8 cellular contexts compared by ENCODE assay signal in the genomic region with DNA sequence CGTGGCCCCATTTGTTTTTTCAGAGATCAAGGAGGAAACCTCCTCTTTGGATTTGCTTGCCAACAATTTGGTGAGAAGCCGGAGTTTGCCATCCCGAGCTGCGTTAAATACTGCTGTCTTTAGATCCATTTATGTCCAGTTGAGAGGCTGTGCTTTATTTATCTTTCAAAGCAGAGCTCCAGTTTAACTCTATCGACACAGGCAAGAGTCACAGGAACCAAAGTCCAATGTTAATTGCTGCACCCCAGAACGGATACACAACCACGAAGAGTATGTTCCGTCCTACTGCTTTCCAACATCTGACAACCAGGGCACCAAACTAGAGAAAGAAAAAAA. TPM values are rescaled to one million over a fixed set of nuclear protein-coding genes. Genes with fewer than 3 reads are reported as not detected.
DNase-seq lines count a peak whose midpoint lies in the region; ATAC-seq and TF ChIP-seq lines count a peak whose summit lies in the region.

No MANE protein-coding gene starts in this region.

- H3K4me3 ChIP-seq in BLaER1 (peak overlapping the region; percentile 97), Loucy (ENCODE audit: low read length, poor library complexity, severe bottlenecking) (peak overlapping the region; percentile 85), coronary artery (peak overlapping the region; percentile 87)

- H3K79me2 ChIP-seq in Loucy (ENCODE audit: insufficient read depth, low read length): peaks cover 57% of the 10 kb centered on the region

- no peaks in the 10 kb centered on the region for H3K27me3 ChIP-seq in BLaER1
- H3K27me3 ChIP-seq in Loucy (ENCODE audit: insufficient read depth, low read length, poor library complexity, severe bottlenecking): no peaks in the 10 kb centered on the region

- peaks cover 0 to 14% (median 8%) of the 10 kb centered on the region in 7 donors for H3K9me3 Mint-ChIP-seq in naive B cell

- H3K4me2 ChIP-seq in BLaER1 (peak overlapping the region; percentile 96), Loucy (ENCODE audit: low read depth, low read length, poor library complexity, severe bottlenecking) (peak overlapping the region; percentile 84)

- no peak for TF ChIP-seq CTCF in Loucy (conservative IDR thresholded peaks at IDR 0.05; ENCODE audit: low read length)
- TF ChIP-seq CTCF in coronary artery (IDR thresholded peaks at IDR 0.05): no peak

- DNase-seq in coronary artery (ENCODE audit: low spot score) (no peak), naive B cell (no peak), COLO668 (lab: John Stamatoyannopoulos, UW; ENCODE audit: unreplicated experiment) (no peak), GF-D8 (lab: John Stamatoyannopoulos, UW) (no peak)
- DNase-seq in stimulated activated CD4-positive, alpha-beta T cell treated with anti-CD3 and anti-CD28 coated beads, Interleukin-2, amount 100 ng/mL, for 24 hours: no peak

- H3K36me3 Mint-ChIP-seq in naive B cell: peaks cover 5 to 18% of the 10 kb centered on the region in 2 donors

- peak overlapping the region; percentile 97 for H3K9ac ChIP-seq in BLaER1
- peak overlapping the region; percentile 89 for H3K9ac ChIP-seq in Loucy (ENCODE audit: low read depth, low read length, poor library complexity, severe bottlenecking)

- no peak overlapping the region for H2AFZ ChIP-seq in Loucy (ENCODE audit: low read length)

- no peaks in the 10 kb centered on the region for H3K27me3 Mint-ChIP-seq in naive B cell

- no peaks in the 10 kb centered on the region for H3K9me2 ChIP-seq in Loucy (replicated peaks; ENCODE audit: low read depth, low read length)

- H3K9me3 ChIP-seq in BLaER1 (peaks cover 38% of the 10 kb centered on the region), Loucy (ENCODE audit: insufficient read depth, low read depth, low read length) (peaks cover 4% of the 10 kb centered on the region; the same call in 1 of the 2 replicates)

- ATAC-seq in naive B cell (ENCODE audit: low read depth in 2 of 2) (no peak), GM21825 (IDR thresholded peaks at IDR 0.05; ENCODE audit: unreplicated experiment) (no peak)

- H4K20me1 ChIP-seq in BLaER1 (peaks cover 53% of the 10 kb centered on the region), Loucy (ENCODE audit: insufficient read depth, low read length, poor library complexity, severe bottlenecking) (peaks cover 54% of the 10 kb centered on the region)

- no peaks in the 10 kb centered on the region for H3F3A ChIP-seq in Loucy (ENCODE audit: low read depth)

- H3K36me3 ChIP-seq in BLaER1 (peaks cover 28% of the 10 kb centered on the region), Loucy (ENCODE audit: insufficient read depth, low read length) (no peaks in the 10 kb centered on the region)

- H3K4me1 ChIP-seq in BLaER1 (peaks cover 28% of the 10 kb centered on the region), Loucy (ENCODE audit: insufficient read depth, low read length, poor library complexity, severe bottlenecking) (peaks cover 5% of the 10 kb centered on the region)

- H3K4me1 Mint-ChIP-seq in naive B cell: peaks cover 47 to 58% (median 55%) of the 10 kb centered on the region in 3 donors

- peak overlapping the region; percentile 97 to 99 (median 98) for H3K4me3 Mint-ChIP-seq in naive B cell

- H3K27ac ChIP-seq in BLaER1: peak overlapping the region; percentile 95
- peak overlapping the region; percentile 97 to 100 for H3K27ac ChIP-seq in coronary artery

- peak overlapping the region in 5 of 6 donors; percentile 94 to 98 (median 98) for H3K27ac Mint-ChIP-seq in naive B cell

RNA-seq across cellular contexts. Expression of a gene that starts 1.2 kb away (rescaled TPM):
- 1 to 10 TPM in 5 of 6 donors, not detected in 1; 1.2 to 2.7 (median 1.6) TPM for polyA plus RNA-seq in naive B cell (ENCODE audit: low read depth in 6 of 6)

RNA-seq across cellular contexts. Expression of a gene that starts 58.9 kb away (rescaled TPM):
- 1 to 10 TPM in 3 of 6 donors, under 1 TPM in 2, not detected in 1; 0.89 to 2.3 (median 1.3) TPM for polyA plus RNA-seq in naive B cell (ENCODE audit: low read depth in 6 of 6)
